20 cellular contexts compared by ENCODE assay signal in the genomic region with DNA sequence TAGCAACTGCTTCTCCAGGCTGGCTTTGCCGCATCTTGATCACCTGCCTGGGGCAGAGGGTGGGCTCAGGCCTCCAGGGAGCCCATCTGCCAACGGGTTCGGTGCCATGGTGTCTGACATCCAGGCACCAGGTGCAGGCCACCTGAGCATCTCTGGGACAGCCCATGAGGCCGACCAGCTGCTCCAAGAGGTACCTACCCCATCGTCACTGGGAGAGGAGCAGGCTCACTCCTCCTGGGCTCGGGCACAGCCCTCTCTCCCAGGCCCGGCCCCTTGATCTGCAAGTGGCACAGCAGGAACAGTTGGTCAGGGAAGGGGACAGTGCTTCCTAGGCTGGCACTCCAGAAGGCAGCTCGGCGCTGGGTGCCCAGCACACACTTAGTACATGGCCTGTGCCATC.
"Had no signal": no experiment of that assay in that cellular context is flagged by ENCODE, and none has a peak within 500 bp of the region (broad histone marks: within the 10 kb centered on the region; RNA-seq: fewer than 3 reads in every experiment).

No MANE protein-coding gene starts in this region.

- H3K4me3 Mint-ChIP-seq: activated CD4-positive, alpha-beta memory T cell treated with anti-CD3 and anti-CD28 coated beads, Interleukin-2, amount 10 ng/mL, durations not matched to agents 7 days and 5 days; activated naive CD4-positive, alpha-beta T cell treated with anti-CD3 and anti-CD28 coated beads, Interleukin-2, amount 10 ng/mL, durations not matched to agents 7 days and 5 days; activated naive CD8-positive, alpha-beta T cell treated with anti-CD3 and anti-CD28 coated beads, Interleukin-2, amount 50 U/mL, for 24 hours; endodermal cell; natural killer cell had no signal

- DNase-seq: activated CD4-positive, alpha-beta memory T cell treated with anti-CD3 and anti-CD28 coated beads, Interleukin-2, amount 10 ng/mL, durations not matched to agents 7 days and 5 days; activated CD4-positive, alpha-beta T cell treated with anti-CD3 and anti-CD28 coated beads for 48 hours; activated effector memory CD4-positive, alpha-beta T cell treated with anti-CD3 and anti-CD28 coated beads, Interleukin-2, amount 50 U/mL, for 16 hours; activated naive CD4-positive, alpha-beta T cell treated with anti-CD3 and anti-CD28 coated beads, Interleukin-2, amount 10 ng/mL, durations not matched to agents 7 days and 5 days; activated naive CD8-positive, alpha-beta T cell treated with anti-CD3 and anti-CD28 coated beads, Interleukin-2, amount 50 U/mL, for 24 hours; cortex of kidney; endodermal cell; esophagus squamous epithelium; gastrocnemius medialis; head of caudate nucleus; hypothalamus; left ventricle myocardium superior; mammary epithelial cell; midbrain; natural killer cell; ovary; spleen; stimulated activated CD4-positive, alpha-beta T cell treated with anti-CD3 and anti-CD28 coated beads, Interleukin-4, amount 100 ng/mL, for 1 hour; stimulated activated naive CD4-positive, alpha-beta T cell; upper lobe of left lung had no signal

- H3K27me3 Mint-ChIP-seq: activated CD4-positive, alpha-beta memory T cell treated with anti-CD3 and anti-CD28 coated beads, Interleukin-2, amount 10 ng/mL, durations not matched to agents 7 days and 5 days; activated naive CD4-positive, alpha-beta T cell treated with anti-CD3 and anti-CD28 coated beads, Interleukin-2, amount 10 ng/mL, durations not matched to agents 7 days and 5 days had no signal

- H3K4me1 Mint-ChIP-seq: activated CD4-positive, alpha-beta memory T cell treated with anti-CD3 and anti-CD28 coated beads, Interleukin-2, amount 10 ng/mL, durations not matched to agents 7 days and 5 days; activated naive CD4-positive, alpha-beta T cell treated with anti-CD3 and anti-CD28 coated beads, Interleukin-2, amount 10 ng/mL, durations not matched to agents 7 days and 5 days; activated naive CD8-positive, alpha-beta T cell treated with anti-CD3 and anti-CD28 coated beads, Interleukin-2, amount 50 U/mL, for 24 hours had no signal

- H3K27ac Mint-ChIP-seq: activated CD4-positive, alpha-beta memory T cell treated with anti-CD3 and anti-CD28 coated beads, Interleukin-2, amount 10 ng/mL, durations not matched to agents 7 days and 5 days; activated naive CD4-positive, alpha-beta T cell treated with anti-CD3 and anti-CD28 coated beads, Interleukin-2, amount 10 ng/mL, durations not matched to agents 7 days and 5 days; activated naive CD8-positive, alpha-beta T cell treated with anti-CD3 and anti-CD28 coated beads, Interleukin-2, amount 50 U/mL, for 24 hours; endodermal cell; natural killer cell had no signal

- H3K9me3 Mint-ChIP-seq: activated CD4-positive, alpha-beta memory T cell treated with anti-CD3 and anti-CD28 coated beads, Interleukin-2, amount 10 ng/mL, durations not matched to agents 7 days and 5 days; activated naive CD4-positive, alpha-beta T cell treated with anti-CD3 and anti-CD28 coated beads, Interleukin-2, amount 10 ng/mL, durations not matched to agents 7 days and 5 days; activated naive CD8-positive, alpha-beta T cell treated with anti-CD3 and anti-CD28 coated beads, Interleukin-2, amount 50 U/mL, for 24 hours; endodermal cell had no signal
